Comparison of ENCODE assay signal across 8 cellular contexts in the genomic region with DNA sequence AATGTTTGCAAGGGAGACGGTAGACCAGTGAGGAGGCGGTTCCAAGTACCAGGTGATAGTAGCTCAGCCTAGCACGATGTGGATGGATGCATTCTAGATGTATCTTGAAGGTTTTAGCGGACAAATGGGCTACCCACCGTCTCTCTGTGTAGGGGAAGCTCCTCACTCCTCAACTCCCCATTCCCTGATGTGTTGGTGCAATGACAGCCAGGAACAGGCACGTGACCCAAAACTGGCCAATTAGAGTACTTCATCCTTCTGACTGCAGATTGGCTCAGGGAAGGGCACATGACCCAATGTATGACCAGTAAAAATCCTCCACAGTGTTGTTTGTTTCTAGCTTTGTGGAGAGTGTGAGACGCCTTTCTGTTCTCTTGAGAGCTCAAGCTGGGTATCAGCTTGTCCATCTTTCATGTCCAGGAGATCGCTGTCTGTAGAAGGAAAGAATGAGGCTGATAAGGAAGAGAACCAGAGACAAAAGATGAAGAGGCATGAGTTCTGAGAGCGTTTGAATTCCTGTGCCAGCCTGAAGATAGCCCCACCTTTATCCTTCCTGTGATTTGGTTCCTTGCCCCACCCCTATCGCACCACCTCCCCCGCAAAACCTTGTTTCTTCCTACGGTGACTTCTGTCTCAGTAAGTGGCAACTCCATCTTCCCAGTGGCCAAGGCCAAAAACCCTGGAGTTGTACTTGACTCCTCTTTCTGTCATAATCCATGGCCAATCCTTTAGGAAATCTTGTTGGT. TPM values are rescaled to one million over a fixed set of nuclear protein-coding genes. Genes with fewer than 3 reads are reported as not detected.
DNase-seq lines count a peak whose midpoint lies in the region; ATAC-seq and TF ChIP-seq lines count a peak whose summit lies in the region.

No MANE protein-coding gene starts in this region.

- no peak overlapping the region for H2BK15ac ChIP-seq in neuronal stem cell (ENCODE audit: low read length)

- no peak overlapping the region for H2AFZ ChIP-seq in PC-9
- peak overlapping the region; percentile 53 for H2AFZ ChIP-seq in neuronal stem cell (ENCODE audit: low read length)

- H3K4me1 ChIP-seq in PC-9 (replicated peaks; ENCODE audit: insufficient read depth) (peaks cover 12% of the 10 kb centered on the region), adipocyte (ENCODE audit: control insufficient read depth, insufficient read depth, low read length) (peaks cover 34% of the 10 kb centered on the region), neuronal stem cell (ENCODE audit: control insufficient read depth in 2 of 2, insufficient read depth in 1 of 2, low read depth in 1 of 2, low read length in 2 of 2) (peaks cover 18 to 24% of the 10 kb centered on the region in 2 donors)

- H3K4me3 ChIP-seq in PC-9 (no peak overlapping the region), adipocyte (ENCODE audit: low read length) (peak overlapping the region; percentile 78), neuronal stem cell (ENCODE audit: low read length in 2 of 2) (peak overlapping the region; percentile 40 to 76)

- H3K79me2 ChIP-seq in PC-9 (ENCODE audit: low read depth), result peaks cover 11% of the 10 kb centered on the region

- no peaks in the 10 kb centered on the region for H3K9me2 ChIP-seq in PC-9 (ENCODE audit: insufficient read depth)

- TSS peak; percentile 12 for BruUV-seq in PC-9 (replicated peaks; lab: Mats Ljungman, UMichigan)

- H3K27me3 ChIP-seq in PC-9 (ENCODE audit: insufficient read depth, low read depth), result no peaks in the 10 kb centered on the region
- no peaks in the 10 kb centered on the region for H3K27me3 ChIP-seq in adipocyte (replicated peaks; ENCODE audit: control insufficient read depth, insufficient read depth, low read length)
- H3K27me3 ChIP-seq in neuronal stem cell (ENCODE audit: control insufficient read depth in 3 of 3, insufficient read depth in 3 of 3, low read depth in 1 of 3, low read length in 3 of 3), result peaks cover 0 to 16% (median 3%) of the 10 kb centered on the region in 3 experiments

- H3F3A ChIP-seq in PC-9 (ENCODE audit: insufficient read depth, low read depth), result peaks cover 8% of the 10 kb centered on the region

- no peak overlapping the region for H4K91ac ChIP-seq in neuronal stem cell (ENCODE audit: low read depth, low read length, poor library complexity)

- no peak overlapping the region for H3K14ac ChIP-seq in neuronal stem cell (ENCODE audit: low read length)

- DNase-seq in NCI-H1417 (lab: John Stamatoyannopoulos, UW) (peak in 2 of 3 experiments; percentile 28 to 83), NCI-H1417 treated with DMSO at 0.1 percent for 48 hours (lab: John Stamatoyannopoulos, UW) (no peak), HuH-7.5 (ENCODE audit: low spot score) (peak; percentile 74), PC-9 (peak; percentile 55 to 66), adipocyte (ENCODE audit: low read depth) (peak; percentile 69), head of caudate nucleus (peak; percentile 70 to 99 (median 95)), neuronal stem cell (ENCODE audit: low spot score) (peak; percentile 80)

- no peak for ATAC-seq in HG03457 (IDR thresholded peaks at IDR 0.05; ENCODE audit: unreplicated experiment)

- CTCF ChIA-PET in PC-9 (lab: Charles Lee), result interaction anchor here (0.6 to 0.7 kb wide), 2 partner anchors 27 to 204 kb away, joined by 3 to 4 read pairs; no protein-coding TSS in a partner anchor

- POLR2A ChIA-PET in PC-9 (lab: Charles Lee; ENCODE audit: unreplicated experiment), result interaction anchor here (0.9 to 1.2 kb wide), 3 partner anchors 18 to 56 kb away, joined by 3 to 17 read pairs (median 4); a partner anchor contains a TSS

- H3K4ac ChIP-seq in neuronal stem cell (ENCODE audit: low read length), result no peak overlapping the region

- H3K4me2 ChIP-seq in PC-9, result peak overlapping the region; percentile 40
- H3K4me2 ChIP-seq in neuronal stem cell (ENCODE audit: insufficient read depth, low read length, poor library complexity, severe bottlenecking), result peak overlapping the region; percentile 60

- H3K9me3 ChIP-seq in PC-9 (ENCODE audit: insufficient read depth, low read depth), result no peaks in the 10 kb centered on the region
- no peaks in the 10 kb centered on the region for H3K9me3 ChIP-seq in adipocyte (ENCODE audit: control insufficient read depth, low read length)
- no peaks in the 10 kb centered on the region for H3K9me3 ChIP-seq in neuronal stem cell (replicated peaks in 1 of 2; ENCODE audit: control insufficient read depth in 2 of 2, insufficient read depth in 1 of 2, low read depth in 1 of 2, low read length in 2 of 2)

- TF ChIP-seq CTCF in PC-9 (conservative IDR thresholded peaks at IDR 0.05), result no peak

- H2BK5ac ChIP-seq in neuronal stem cell (ENCODE audit: low read length), result no peak overlapping the region

- H2AK5ac ChIP-seq in neuronal stem cell (ENCODE audit: low read depth, low read length), result no peak overlapping the region

- no peak overlapping the region for H3K27ac ChIP-seq in PC-9
- peak overlapping the region; percentile 68 for H3K27ac ChIP-seq in neuronal stem cell (replicated peaks; ENCODE audit: low read length)

- WGBS in neuronal stem cell (ENCODE audit: extremely low coverage in 2 of 2, insufficient read length in 2 of 2, insufficient replicate concordance in 1 of 2), 2 donors, result no CpG with 5 or more reads among the region's 12 CpGs

- no peaks in the 10 kb centered on the region for H3K36me3 ChIP-seq in PC-9 (ENCODE audit: low read depth)
- no peaks in the 10 kb centered on the region for H3K36me3 ChIP-seq in adipocyte (ENCODE audit: control insufficient read depth, insufficient read depth, low read length, severe bottlenecking)
- no peaks in the 10 kb centered on the region for H3K36me3 ChIP-seq in neuronal stem cell (replicated peaks in 1 of 2; ENCODE audit: control insufficient read depth in 2 of 2, insufficient read depth in 2 of 2, low read length in 2 of 2)

- peaks cover 9% of the 10 kb centered on the region for H3K79me1 ChIP-seq in neuronal stem cell (ENCODE audit: low read depth, low read length)

- no peak overlapping the region for H2BK12ac ChIP-seq in neuronal stem cell (ENCODE audit: low read length)

- H3K9ac ChIP-seq in adipocyte (ENCODE audit: low read length) (peak overlapping the region; percentile 66), neuronal stem cell (ENCODE audit: low read depth, low read length, poor library complexity) (no peak overlapping the region)

- H3K23ac ChIP-seq in neuronal stem cell (ENCODE audit: low read depth, low read length, poor library complexity), result no peak overlapping the region

- intact Hi-C loops in PC-9 (cut with micrococcal nuclease; ENCODE audit: unreplicated experiment), result no loop called here
- intact Hi-C loops in head of caudate nucleus (cut with DNase I), result no loop called here

- H4K20me1 ChIP-seq in PC-9 (ENCODE audit: insufficient read depth), result 0 out of 2 replicates have a peak, but pooled peaks cover under 1% of the 10 kb centered on the region

- H4K8ac ChIP-seq in neuronal stem cell (ENCODE audit: low read depth, low read length), result no peak overlapping the region

- no peak overlapping the region for H2BK120ac ChIP-seq in neuronal stem cell (ENCODE audit: low read depth, low read length)

- H3K18ac ChIP-seq in neuronal stem cell (ENCODE audit: low read length), result no peak overlapping the region

RNA-seq across cellular contexts. Expression of a gene that starts 2.3 kb away (rescaled TPM):
- total RNA-seq in PC-9 (2021), result 6.4 and 8.0 TPM in 2 replicates
- 1.8 TPM for polyA plus RNA-seq in neuronal stem cell (2013, experiment 1 of 2)
- 1.7 TPM for polyA plus RNA-seq in neuronal stem cell (2013, experiment 2 of 2)

RNA-seq across cellular contexts. Expression of a gene that starts 16.1 kb away (rescaled TPM):
- total RNA-seq in PC-9 (2021), result 58.5 and 59.1 TPM in 2 replicates
- 14.8 TPM for polyA plus RNA-seq in neuronal stem cell (2013, experiment 1 of 2)
- polyA plus RNA-seq in neuronal stem cell (2013, experiment 2 of 2), result 15.2 TPM

RNA-seq across cellular contexts. Expression of a gene that starts 18.1 kb away (rescaled TPM):
- total RNA-seq in PC-9 (2021), result 159 and 167 TPM in 2 replicates
- polyA plus RNA-seq in neuronal stem cell (2013, experiment 1 of 2), result 213 TPM
- 209 TPM for polyA plus RNA-seq in neuronal stem cell (2013, experiment 2 of 2)

RNA-seq across cellular contexts. Expression of a gene that starts 29.5 kb away (rescaled TPM):
- 29.3 and 35.1 TPM in 2 replicates for total RNA-seq in PC-9 (2021)
- polyA plus RNA-seq in neuronal stem cell (2013, experiment 1 of 2), result 47.3 TPM
- 45.3 TPM for polyA plus RNA-seq in neuronal stem cell (2013, experiment 2 of 2)

RNA-seq across cellular contexts. Expression of a gene that starts 40.0 kb away (rescaled TPM):
- total RNA-seq in PC-9 (2021), result 60.2 and 78.7 TPM in 2 replicates
- 17.0 TPM for polyA plus RNA-seq in neuronal stem cell (2013, experiment 1 of 2)
- polyA plus RNA-seq in neuronal stem cell (2013, experiment 2 of 2), result 18.7 TPM
